In genomic region chr16:24516900-24517669, GRCh38 we compare ENCODE assay signal across 1 cellular context.
TF ChIP-seq lines count a peak whose summit lies in the region.

No MANE protein-coding gene starts in this region.

TF ChIP-seq in HepG2, 621 proteins besides CTCF, POLR2A, EP300 and RAD21 (continued from another document and continues in another):
- TF ChIP-seq AFF4 (CRISPR knock-in tag; IDR thresholded peaks at IDR 0.05): no peak
- TF ChIP-seq ZNF619 (CRISPR knock-in tag; IDR thresholded peaks at IDR 0.05): no peak
- TF ChIP-seq PITX1 (CRISPR knock-in tag; IDR thresholded peaks at IDR 0.05): peak; percentile 78; the same call in 1 of the 2 replicates
- no peak for TF ChIP-seq ZNF780A (CRISPR knock-in tag; IDR thresholded peaks at IDR 0.05)
- TF ChIP-seq ZNF639 (CRISPR knock-in tag; conservative IDR thresholded peaks at IDR 0.05): no peak
- no peak for TF ChIP-seq ZNF383 (CRISPR knock-in tag; IDR thresholded peaks at IDR 0.05; ENCODE audit: borderline replicate concordance)
- no peak for TF ChIP-seq CAMTA2 (CRISPR knock-in tag; IDR thresholded peaks at IDR 0.05; ENCODE audit: borderline replicate concordance)
- no peak for TF ChIP-seq SALL2 (CRISPR knock-in tag; IDR thresholded peaks at IDR 0.05)
- TF ChIP-seq ZNF784 (CRISPR knock-in tag; IDR thresholded peaks at IDR 0.05; ENCODE audit: borderline replicate concordance): no peak
- no peak for TF ChIP-seq TFE3 (CRISPR knock-in tag; IDR thresholded peaks at IDR 0.05)
- TF ChIP-seq HHEX (CRISPR knock-in tag; IDR thresholded peaks at IDR 0.05): no peak
- no peak for TF ChIP-seq ZBTB38 (CRISPR knock-in tag; IDR thresholded peaks at IDR 0.05)
- TF ChIP-seq IRF2 (CRISPR knock-in tag; IDR thresholded peaks at IDR 0.05): 0 out of 2 replicates have a peak, but pooled peaks have one; percentile 48
- TF ChIP-seq ZNF414 (CRISPR knock-in tag; IDR thresholded peaks at IDR 0.05): 0 out of 2 replicates have a peak, but pooled peaks have one; percentile 37
- TF ChIP-seq NRL (CRISPR knock-in tag; IDR thresholded peaks at IDR 0.05; ENCODE audit: borderline replicate concordance): no peak
- TF ChIP-seq ZNF652 (CRISPR knock-in tag; IDR thresholded peaks at IDR 0.05; ENCODE audit: borderline replicate concordance, low read depth): 0 out of 2 replicates have a peak, but pooled peaks have one; percentile 44
- no peak for TF ChIP-seq ZNF577 (CRISPR knock-in tag; IDR thresholded peaks at IDR 0.05; ENCODE audit: borderline replicate concordance, low read depth)
- no peak for TF ChIP-seq GABPA (IDR thresholded peaks at IDR 0.05; ENCODE audit: low read depth, low read length)
- no peak for TF ChIP-seq GABPA (CRISPR knock-in tag; IDR thresholded peaks at IDR 0.05; ENCODE audit: low read depth)
- no peak; the same call in 1 of the 2 replicates for TF ChIP-seq NFATC3 (CRISPR knock-in tag; IDR thresholded peaks at IDR 0.05)
- TF ChIP-seq MIXL1 (CRISPR knock-in tag; IDR thresholded peaks at IDR 0.05): peak; percentile 52; the same call in 1 of the 2 replicates
- no peak for TF ChIP-seq ZNF296 (CRISPR knock-in tag; conservative IDR thresholded peaks at IDR 0.05)
- TF ChIP-seq ZFP62 (CRISPR knock-in tag; IDR thresholded peaks at IDR 0.05): no peak
- peak; percentile 95 for TF ChIP-seq STAG1 (CRISPR knock-in tag; IDR thresholded peaks at IDR 0.05)
- peak; percentile 51; the same call in 1 of the 2 replicates for TF ChIP-seq ZNF263 (CRISPR knock-in tag; IDR thresholded peaks at IDR 0.05)
- TF ChIP-seq MAZ (IDR thresholded peaks at IDR 0.05; ENCODE audit: borderline replicate concordance, low read depth, low read length): no peak
- TF ChIP-seq MAZ (CRISPR knock-in tag; IDR thresholded peaks at IDR 0.05; ENCODE audit: low read depth): no peak
- no peak for TF ChIP-seq KMT2B (CRISPR knock-in tag; IDR thresholded peaks at IDR 0.05)
- no peak for TF ChIP-seq ZNF678 (CRISPR knock-in tag; IDR thresholded peaks at IDR 0.05)
- TF ChIP-seq THAP7 (CRISPR knock-in tag; IDR thresholded peaks at IDR 0.05): no peak
- TF ChIP-seq ZNF558 (CRISPR knock-in tag; IDR thresholded peaks at IDR 0.05; ENCODE audit: borderline replicate concordance): no peak
- no peak for TF ChIP-seq PRMT3 (CRISPR knock-in tag; IDR thresholded peaks at IDR 0.05; ENCODE audit: borderline replicate concordance, low read depth)
- no peak for TF ChIP-seq KDM6A (CRISPR knock-in tag; IDR thresholded peaks at IDR 0.05; ENCODE audit: low read depth)
- no peak for TF ChIP-seq XBP1 (CRISPR knock-in tag; IDR thresholded peaks at IDR 0.05)
- TF ChIP-seq GRHL1 (CRISPR knock-in tag; conservative IDR thresholded peaks at IDR 0.05): no peak
- no peak for TF ChIP-seq ZNF230 (CRISPR knock-in tag; IDR thresholded peaks at IDR 0.05)
- TF ChIP-seq CBX2 (IDR thresholded peaks at IDR 0.05; ENCODE audit: low read depth, low read length): no peak
- no peak for TF ChIP-seq CBX2 (CRISPR knock-in tag; IDR thresholded peaks at IDR 0.05; ENCODE audit: low read depth)
- no peak for TF ChIP-seq ZFP1 (CRISPR knock-in tag; IDR thresholded peaks at IDR 0.05)
- no peak for TF ChIP-seq PCBP1 (IDR thresholded peaks at IDR 0.05; ENCODE audit: borderline replicate concordance, low read depth, low read length)
- no peak for TF ChIP-seq TOPORS (CRISPR knock-in tag; IDR thresholded peaks at IDR 0.05)
- no peak for TF ChIP-seq NPAS2 (CRISPR knock-in tag; IDR thresholded peaks at IDR 0.05; ENCODE audit: borderline replicate concordance)
- TF ChIP-seq UBTF (CRISPR knock-in tag; IDR thresholded peaks at IDR 0.05): no peak
- no peak for TF ChIP-seq SNAPC2 (CRISPR knock-in tag; IDR thresholded peaks at IDR 0.05)
- TF ChIP-seq ZFX (CRISPR knock-in tag; IDR thresholded peaks at IDR 0.05; ENCODE audit: low read depth): no peak
- no peak for TF ChIP-seq ZNF256 (CRISPR knock-in tag; conservative IDR thresholded peaks at IDR 0.05)
- no peak for TF ChIP-seq GLI4 (CRISPR knock-in tag; IDR thresholded peaks at IDR 0.05; ENCODE audit: borderline replicate concordance)
- no peak for TF ChIP-seq ZNF883 (CRISPR knock-in tag; IDR thresholded peaks at IDR 0.05; ENCODE audit: not compliant biosample characterization)
- no peak for TF ChIP-seq ONECUT2 (CRISPR knock-in tag; IDR thresholded peaks at IDR 0.05)
- TF ChIP-seq FIP1L1 (IDR thresholded peaks at IDR 0.05; ENCODE audit: borderline replicate concordance, insufficient read depth, low read depth, low read length): no peak
- no peak for TF ChIP-seq ZNF644 (CRISPR knock-in tag; IDR thresholded peaks at IDR 0.05; ENCODE audit: low read depth)
- TF ChIP-seq ZSCAN5A (CRISPR knock-in tag; IDR thresholded peaks at IDR 0.05; ENCODE audit: borderline replicate concordance): no peak
- no peak for TF ChIP-seq ZNF567 (CRISPR knock-in tag; IDR thresholded peaks at IDR 0.05; ENCODE audit: borderline replicate concordance)
- no peak for TF ChIP-seq ZFP36L2 (CRISPR knock-in tag; IDR thresholded peaks at IDR 0.05)
- no peak for TF ChIP-seq FLYWCH1 (CRISPR knock-in tag; IDR thresholded peaks at IDR 0.05)
- no peak for TF ChIP-seq ARHGAP35 (CRISPR knock-in tag; IDR thresholded peaks at IDR 0.05; ENCODE audit: borderline replicate concordance)
- no peak for TF ChIP-seq MXD3 (CRISPR knock-in tag; IDR thresholded peaks at IDR 0.05)
